1 cellular context compared by ENCODE assay signal in the genomic region with DNA sequence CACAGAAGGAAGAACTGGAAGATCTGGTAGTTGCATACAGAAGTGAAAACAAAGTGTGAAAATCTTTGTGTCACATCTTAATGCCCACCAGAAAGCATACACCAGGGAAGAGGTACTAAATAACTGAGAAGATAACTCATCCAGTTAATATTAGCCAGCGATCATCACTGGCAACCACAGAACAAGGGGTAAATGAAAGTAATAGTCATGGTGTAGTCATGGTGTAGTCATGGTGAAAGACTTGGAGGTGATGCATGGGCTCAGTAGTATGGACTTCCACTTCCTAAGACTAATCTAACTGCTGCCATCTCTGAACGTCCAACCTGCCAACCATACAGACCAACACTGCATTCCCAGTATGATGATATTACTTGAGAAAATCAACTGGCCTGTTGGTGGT.
TF ChIP-seq lines count a peak whose summit lies in the region.

No MANE protein-coding gene starts in this region.

TF ChIP-seq in IMR-90, 13 proteins besides CTCF, POLR2A, EP300 and RAD21 (continued from another document):
- TF ChIP-seq, protein P1, sequence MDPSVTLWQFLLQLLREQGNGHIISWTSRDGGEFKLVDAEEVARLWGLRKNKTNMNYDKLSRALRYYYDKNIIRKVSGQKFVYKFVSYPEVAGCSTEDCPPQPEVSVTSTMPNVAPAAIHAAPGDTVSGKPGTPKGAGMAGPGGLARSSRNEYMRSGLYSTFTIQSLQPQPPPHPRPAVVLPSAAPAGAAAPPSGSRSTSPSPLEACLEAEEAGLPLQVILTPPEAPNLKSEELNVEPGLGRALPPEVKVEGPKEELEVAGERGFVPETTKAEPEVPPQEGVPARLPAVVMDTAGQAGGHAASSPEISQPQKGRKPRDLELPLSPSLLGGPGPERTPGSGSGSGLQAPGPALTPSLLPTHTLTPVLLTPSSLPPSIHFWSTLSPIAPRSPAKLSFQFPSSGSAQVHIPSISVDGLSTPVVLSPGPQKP (IDR thresholded peaks at IDR 0.05; ENCODE audit: borderline replicate concordance, low read depth, low read length), result no peak
- TF ChIP-seq BHLHE40 (IDR thresholded peaks at IDR 0.05; ENCODE audit: low read depth, low read length) (no peak), NFE2L2 (IDR thresholded peaks at IDR 0.05; ENCODE audit: low read depth, low read length) (no peak), CHD1 (IDR thresholded peaks at IDR 0.05; ENCODE audit: low read depth, low read length) (no peak), MAFK (IDR thresholded peaks at IDR 0.05; ENCODE audit: low read depth, low read length) (no peak), MAZ (IDR thresholded peaks at IDR 0.05; ENCODE audit: borderline replicate concordance, low read depth, low read length) (no peak)
- TF ChIP-seq, protein P2, sequence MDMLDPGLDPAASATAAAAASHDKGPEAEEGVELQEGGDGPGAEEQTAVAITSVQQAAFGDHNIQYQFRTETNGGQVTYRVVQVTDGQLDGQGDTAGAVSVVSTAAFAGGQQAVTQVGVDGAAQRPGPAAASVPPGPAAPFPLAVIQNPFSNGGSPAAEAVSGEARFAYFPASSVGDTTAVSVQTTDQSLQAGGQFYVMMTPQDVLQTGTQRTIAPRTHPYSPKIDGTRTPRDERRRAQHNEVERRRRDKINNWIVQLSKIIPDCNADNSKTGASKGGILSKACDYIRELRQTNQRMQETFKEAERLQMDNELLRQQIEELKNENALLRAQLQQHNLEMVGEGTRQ (IDR thresholded peaks at IDR 0.05; ENCODE audit: low read depth, low read length), result no peak
